In genomic region chr22:37198290-37199102, GRCh38 we compare ENCODE assay signal across 8 cellular contexts. TPM values are rescaled to one million over a fixed set of nuclear protein-coding genes. Genes with fewer than 3 reads are reported as not detected.
A peak's percentile ranks its signal among the peaks of the same experiment; 100 is the strongest.
DNase-seq lines count a peak whose midpoint lies in the region; ATAC-seq and TF ChIP-seq lines count a peak whose summit lies in the region.

No MANE protein-coding gene starts in this region.

- peak overlapping the region; percentile 87 for H3K4me3 Mint-ChIP-seq in type B pancreatic cell

- H3K27me3 ChIP-seq in A673 (replicated peaks; ENCODE audit: insufficient read depth, low read depth, low read length, poor library complexity) (no peaks in the 10 kb centered on the region), Loucy (ENCODE audit: insufficient read depth, low read length, poor library complexity, severe bottlenecking) (no peaks in the 10 kb centered on the region), left ventricle myocardium inferior (ENCODE audit: low read depth) (no peaks in the 10 kb centered on the region)

- intact Hi-C loops in A673 (cut with micrococcal nuclease; ENCODE audit: unreplicated experiment) (loop anchor here (1.0 to 5.0 kb wide), 2 partner anchors 32 to 121 kb away; no protein-coding TSS in a partner anchor), left ventricle myocardium inferior (cut with micrococcal nuclease) (no loop called here), posterior vena cava (cut with DNase I) (loop anchor here in 1 of 2 donors (2.0 kb wide), 1 partner anchor 32 kb away; no protein-coding TSS in a partner anchor)

- TF ChIP-seq CTCF in A673 (conservative IDR thresholded peaks at IDR 0.05; ENCODE audit: low read depth, low read length) (peak; percentile 84), Loucy (conservative IDR thresholded peaks at IDR 0.05; ENCODE audit: low read length) (peak; percentile 76), left ventricle myocardium inferior (IDR thresholded peaks at IDR 0.05; ENCODE audit: borderline replicate concordance) (peak; percentile 93), type B pancreatic cell (conservative IDR thresholded peaks at IDR 0.05) (peak; percentile 99)

- H3K4me2 ChIP-seq in Loucy (ENCODE audit: low read depth, low read length, poor library complexity, severe bottlenecking), result peak overlapping the region; percentile 70

- peaks cover 13% of the 10 kb centered on the region for H3K4me1 Mint-ChIP-seq in type B pancreatic cell (ENCODE audit: unreplicated experiment)

- no peaks in the 10 kb centered on the region for H3K36me3 ChIP-seq in A673 (ENCODE audit: insufficient read depth, low read length, poor library complexity, severe bottlenecking)
- no peaks in the 10 kb centered on the region for H3K36me3 ChIP-seq in Loucy (ENCODE audit: insufficient read depth, low read length)
- H3K36me3 ChIP-seq in left ventricle myocardium inferior, result no peaks in the 10 kb centered on the region

- H3K4me3 ChIP-seq in A673 (ENCODE audit: low read depth, low read length, poor library complexity, severe bottlenecking) (peak overlapping the region; percentile 65), Loucy (ENCODE audit: low read length, poor library complexity, severe bottlenecking) (peak overlapping the region; percentile 97), left ventricle myocardium inferior (peak overlapping the region; percentile 81)

- no peaks in the 10 kb centered on the region for H4K20me1 ChIP-seq in Loucy (ENCODE audit: insufficient read depth, low read length, poor library complexity, severe bottlenecking)

- peaks cover 4% of the 10 kb centered on the region for H3K36me3 Mint-ChIP-seq in type B pancreatic cell

- H3K9me3 ChIP-seq in A673 (ENCODE audit: low read depth, low read length, poor library complexity, severe bottlenecking), result no peaks in the 10 kb centered on the region
- H3K9me3 ChIP-seq in Loucy (ENCODE audit: insufficient read depth, low read depth, low read length), result no peaks in the 10 kb centered on the region
- H3K9me3 ChIP-seq in left ventricle myocardium inferior (replicated peaks), result no peaks in the 10 kb centered on the region

- BruUV-seq in A673 (replicated peaks; lab: Mats Ljungman, UMichigan), result no TSS peak

- no peaks in the 10 kb centered on the region for H3F3A ChIP-seq in Loucy (ENCODE audit: low read depth)

- H2AFZ ChIP-seq in Loucy (ENCODE audit: low read length), result peak overlapping the region; percentile 61

- H3K27ac ChIP-seq in A673 (ENCODE audit: low read depth, low read length, poor library complexity, severe bottlenecking) (peak overlapping the region; percentile 88), left ventricle myocardium inferior (replicated peaks) (peak overlapping the region; percentile 98)

- CTCF ChIA-PET in A673 (lab: Charles Lee), result interaction anchor here (0.6 to 1.5 kb wide), 5 partner anchors 11 to 178 kb away, joined by 3 to 9 read pairs (median 6); partner anchors contain the start of gene C1QTNF6

- DNase-seq in A673 (ENCODE audit: low spot score) (peak; percentile 84), T-helper 2 cell (peak; percentile 76 to 85 (median 83)), amniotic stem cell (lab: John Stamatoyannopoulos, UW) (peak; percentile 54), left ventricle myocardium inferior (peak; percentile 90), posterior vena cava (ENCODE audit: low spot score) (peak; percentile 96), type B pancreatic cell (ENCODE audit: extremely low spot score, unreplicated experiment) (peak; percentile 90)

- peaks cover 8% of the 10 kb centered on the region; the same call in 1 of the 2 replicates for H3K79me2 ChIP-seq in Loucy (ENCODE audit: insufficient read depth, low read length)

- ATAC-seq in GM18498 (IDR thresholded peaks at IDR 0.05; ENCODE audit: unreplicated experiment), result peak; percentile 28

- H3K9ac ChIP-seq in Loucy (ENCODE audit: low read depth, low read length, poor library complexity, severe bottlenecking), result peak overlapping the region; percentile 97

- peak overlapping the region; percentile 95 for H3K27ac Mint-ChIP-seq in type B pancreatic cell

- no peaks in the 10 kb centered on the region for H3K9me2 ChIP-seq in Loucy (replicated peaks; ENCODE audit: low read depth, low read length)

- H3K27me3 Mint-ChIP-seq in type B pancreatic cell, result no peaks in the 10 kb centered on the region

- H3K4me1 ChIP-seq in A673 (ENCODE audit: insufficient read depth, low read length, poor library complexity, severe bottlenecking), result peaks cover 15% of the 10 kb centered on the region
- peaks cover 19% of the 10 kb centered on the region for H3K4me1 ChIP-seq in Loucy (ENCODE audit: insufficient read depth, low read length, poor library complexity, severe bottlenecking)
- peaks cover 46% of the 10 kb centered on the region for H3K4me1 ChIP-seq in left ventricle myocardium inferior

- POLR2A ChIA-PET in A673 (lab: Charles Lee; ENCODE audit: low non-redundant PET), result no interaction called here

- no peaks in the 10 kb centered on the region for H3K9me3 Mint-ChIP-seq in type B pancreatic cell

RNA-seq across cellular contexts. Expression of gene C1QTNF6, which starts 10.4 kb away (rescaled TPM):
- total RNA-seq in A673 (2021) (6.3 and 8.6 TPM in 2 replicates), left ventricle myocardium inferior (1.3 TPM), posterior vena cava (1 to 10 TPM; 1.8 to 6.3 TPM), type B pancreatic cell (ENCODE audit: low replicate concordance) (23.2 and 26.2 TPM in 2 replicates)

RNA-seq across cellular contexts. Expression of gene SSTR3, which starts 13.8 kb away (rescaled TPM):
- not detected in 2 replicates for total RNA-seq in A673 (2021)
- not detected for total RNA-seq in left ventricle myocardium inferior
- not detected for total RNA-seq in posterior vena cava
- total RNA-seq in type B pancreatic cell (ENCODE audit: low replicate concordance), result 2.4 and 3.4 TPM in 2 replicates

RNA-seq across cellular contexts. Expression of gene RAC2, which starts 45.6 kb away (rescaled TPM):
- total RNA-seq in A673 (2021) (4.0 and 5.8 TPM in 2 replicates), left ventricle myocardium inferior (1.8 TPM), posterior vena cava (10 to 100 TPM; 12.9 to 17.5 TPM), type B pancreatic cell (ENCODE audit: low replicate concordance) (0.24 and 1.2 TPM in 2 replicates)

RNA-seq across cellular contexts. Expression of gene IL2RB, which starts 48.8 kb away (rescaled TPM):
- total RNA-seq in A673 (2021), result 0.97 and 1.5 TPM in 2 replicates
- 0.99 TPM for total RNA-seq in left ventricle myocardium inferior
- 1 to 10 TPM; 1.2 to 1.3 TPM for total RNA-seq in posterior vena cava
- 0.12 and 0.68 TPM in 2 replicates for total RNA-seq in type B pancreatic cell (ENCODE audit: low replicate concordance)

Comparison
In these comparisons a context has a peak if more than half of its experiments do, and no peak if none do; other contexts are left out.
1. Peak in every context shown above with its lines: DNase-seq, ATAC-seq, H3K4me3 ChIP-seq and H3K27ac ChIP-seq.